Comparison of ENCODE assay signal across 8 cellular contexts in the genomic region with DNA sequence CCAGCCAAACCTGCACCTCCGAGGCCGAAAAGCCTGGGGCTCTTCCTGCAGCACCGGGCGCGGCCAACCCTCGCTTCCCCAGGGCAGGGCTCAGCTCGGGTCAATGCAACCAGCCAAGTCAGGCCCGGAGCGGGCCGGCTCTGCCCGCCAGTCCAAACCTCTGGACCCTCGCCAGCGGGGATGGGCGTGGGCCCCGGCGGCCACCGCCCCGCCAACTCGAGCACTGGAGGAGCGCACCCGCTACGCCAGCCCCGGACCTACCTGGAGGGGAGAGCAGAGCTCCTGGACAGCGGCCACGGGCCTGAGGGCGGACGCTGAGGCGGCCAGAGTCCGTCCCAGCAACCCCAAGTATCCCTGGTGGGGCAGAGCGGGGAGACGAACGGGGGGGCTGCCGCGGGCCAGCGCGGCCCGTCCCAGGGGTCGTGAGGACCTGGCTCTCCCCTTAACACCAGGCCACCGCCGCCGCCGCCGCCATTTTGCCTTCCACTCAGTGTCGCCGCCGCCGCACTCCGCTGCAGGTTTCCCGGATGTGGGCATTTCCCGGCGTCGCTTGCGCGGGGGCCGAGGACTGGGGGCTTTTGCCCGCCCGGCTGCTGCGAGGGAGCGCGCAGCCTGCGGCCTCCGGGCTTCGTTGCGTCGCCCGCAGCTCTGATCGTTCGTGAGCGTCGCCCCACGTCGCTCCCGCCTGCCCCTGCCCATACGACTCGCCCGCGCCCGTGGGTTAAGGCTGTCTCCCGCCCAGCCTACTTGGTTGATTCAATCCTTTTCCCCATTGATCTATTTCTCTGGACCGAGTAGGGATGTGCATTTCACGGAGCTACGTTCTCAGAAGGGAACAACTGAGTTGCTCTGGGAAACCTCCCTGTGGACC. TPM values are rescaled to one million over a fixed set of nuclear protein-coding genes. Genes with fewer than 3 reads are reported as not detected.
A peak's percentile ranks its signal among the peaks of the same experiment; 100 is the strongest.
DNase-seq lines count a peak whose midpoint lies in the region; ATAC-seq and TF ChIP-seq lines count a peak whose summit lies in the region.

Gene LATS1, minus strand, starts transcription at position 514 of the 871 bp plus-strand sequence. CDS start 15,975 bp downstream, outside the sequence.

- H3K27ac Mint-ChIP-seq in T-helper 1 cell treated with Interleukin-12 subunit alpha and Interleukin-12 subunit beta and Interleukin-4 antibody, amounts not matched to agents 30 μg/mL and 1 μg/mL, for 36 hours = peak within 1 kb of the TSS; percentile 94

- H3K27ac ChIP-seq in left ventricle myocardium inferior (replicated peaks) (peak within 1 kb of the TSS; percentile 100), psoas muscle (peak within 1 kb of the TSS; percentile 100), urinary bladder (ENCODE audit: low read depth) (peak within 1 kb of the TSS; percentile 100)

- ATAC-seq in GM18498 (IDR thresholded peaks at IDR 0.05; ENCODE audit: unreplicated experiment) (peak; percentile 87), HG02884 (IDR thresholded peaks at IDR 0.05; ENCODE audit: unreplicated experiment) (peak; percentile 79), psoas muscle (peak; percentile 93 to 95 (median 94))

- intact Hi-C loops in left ventricle myocardium inferior (cut with micrococcal nuclease) = no loop called here
- intact Hi-C loops in psoas muscle (cut with DNase I) = loop anchor here (5.0 to 10.0 kb wide), 2 partner anchors 71 to 153 kb away; partner anchors contain the start of genes GINM1 (in 2 of the 2) and KATNA1 (in 1 of the 2)

- H3K27me3 ChIP-seq in left ventricle myocardium inferior (ENCODE audit: low read depth) = no peaks in the 10 kb centered on the region
- no peaks in the 10 kb centered on the region for H3K27me3 ChIP-seq in psoas muscle (ENCODE audit: insufficient read depth in 3 of 3, low read length in 2 of 3)

- H3K4me3 ChIP-seq in left ventricle myocardium inferior (peak within 1 kb of the TSS; percentile 99), psoas muscle (peak within 1 kb of the TSS; percentile 99), urinary bladder (ENCODE audit: low read depth, low read length) (peak within 1 kb of the TSS; percentile 64)

- peaks cover 54% of the 10 kb centered on the region for H3K4me1 ChIP-seq in left ventricle myocardium inferior
- peaks cover 33% of the 10 kb centered on the region for H3K4me1 ChIP-seq in psoas muscle
- H3K4me1 ChIP-seq in urinary bladder (ENCODE audit: insufficient read depth) = no peaks in the 10 kb centered on the region

- no peaks in the 10 kb centered on the region for H3K9me3 Mint-ChIP-seq in T-helper 1 cell treated with Interleukin-12 subunit alpha and Interleukin-12 subunit beta and Interleukin-4 antibody, amounts not matched to agents 30 μg/mL and 1 μg/mL, for 36 hours

- H3K27me3 Mint-ChIP-seq in T-helper 1 cell treated with Interleukin-12 subunit alpha and Interleukin-12 subunit beta and Interleukin-4 antibody, amounts not matched to agents 30 μg/mL and 1 μg/mL, for 36 hours (ENCODE audit: low read depth) = no peaks in the 10 kb centered on the region

- peaks cover 12% of the 10 kb centered on the region for H3K36me3 Mint-ChIP-seq in T-helper 1 cell treated with Interleukin-12 subunit alpha and Interleukin-12 subunit beta and Interleukin-4 antibody, amounts not matched to agents 30 μg/mL and 1 μg/mL, for 36 hours (ENCODE audit: low read depth)

- TF ChIP-seq CTCF in left ventricle myocardium inferior (IDR thresholded peaks at IDR 0.05; ENCODE audit: borderline replicate concordance) (no peak), psoas muscle (IDR thresholded peaks at IDR 0.05) (no peak)

- peak within 1 kb of the TSS; percentile 92 for H3K4me3 Mint-ChIP-seq in T-helper 1 cell treated with Interleukin-12 subunit alpha and Interleukin-12 subunit beta and Interleukin-4 antibody, amounts not matched to agents 30 μg/mL and 1 μg/mL, for 36 hours

- H3K9me3 ChIP-seq in left ventricle myocardium inferior (replicated peaks) (no peaks in the 10 kb centered on the region), psoas muscle (no peaks in the 10 kb centered on the region)

- DNase-seq in NCI-H146 treated with DMSO at 0.1 percent for 48 hours (lab: John Stamatoyannopoulos, UW; ENCODE audit: unreplicated experiment) = peak; percentile 81
- peak; percentile 68 for DNase-seq in amniotic stem cell (lab: John Stamatoyannopoulos, UW)
- peak; percentile 91 for DNase-seq in left ventricle myocardium inferior
- DNase-seq in psoas muscle = peak; percentile 94 to 95

- peaks cover 33% of the 10 kb centered on the region for H3K4me1 Mint-ChIP-seq in T-helper 1 cell treated with Interleukin-12 subunit alpha and Interleukin-12 subunit beta and Interleukin-4 antibody, amounts not matched to agents 30 μg/mL and 1 μg/mL, for 36 hours (ENCODE audit: low read depth)

- H3K36me3 ChIP-seq in left ventricle myocardium inferior (no peaks in the 10 kb centered on the region), psoas muscle (ENCODE audit: insufficient read depth in 1 of 2, low read depth in 1 of 2) (no peaks in the 10 kb centered on the region), urinary bladder (ENCODE audit: insufficient read depth) (no peaks in the 10 kb centered on the region)

- 0% methylated on average over 71 to 82 of the region's 82 CpGs for WGBS in psoas muscle, 3 donors
- under 1% methylated on average over 82 of the region's 82 CpGs for WGBS in urinary bladder

RNA-seq across cellular contexts. Expression of gene LATS1, which starts in this region (rescaled TPM):
- total RNA-seq in left ventricle myocardium inferior (10.8 TPM), psoas muscle (10 to 100 TPM; 11.0 to 15.5 (median 13.9) TPM), urinary bladder (36.7 TPM)
- polyA plus RNA-seq in psoas muscle (1 to 10 TPM; 3.4 to 8.3 (median 3.7) TPM), urinary bladder (12.1 TPM)

Comparison
In these comparisons a context has a peak if more than half of its experiments do, and no peak if none do; other contexts are left out.
1. Peak in every context shown above with its lines: DNase-seq, ATAC-seq, H3K4me3 ChIP-seq and H3K27ac ChIP-seq.